15 cellular contexts compared by ENCODE assay signal in the genomic region with DNA sequence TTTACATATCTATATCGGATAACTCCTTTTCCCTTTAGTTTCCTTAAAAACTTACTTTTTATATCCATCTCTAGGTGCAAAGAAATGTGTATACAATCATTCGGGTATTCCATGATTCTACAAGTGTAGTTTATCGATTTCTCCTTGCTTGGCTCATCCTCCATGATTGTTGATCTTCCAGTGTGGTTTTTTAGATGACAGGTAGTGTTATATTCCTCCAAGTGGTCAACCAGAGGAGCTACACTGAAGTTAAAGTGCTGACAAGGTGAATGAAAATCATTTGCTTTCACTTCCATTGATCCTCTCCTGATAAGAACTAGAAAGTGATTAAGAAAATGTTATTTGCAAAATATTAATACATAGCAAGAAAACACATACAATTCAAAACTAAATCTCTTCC. TPM values are rescaled to one million over a fixed set of nuclear protein-coding genes. Genes with fewer than 3 reads are reported as not detected.
DNase-seq lines count a peak whose midpoint lies in the region; ATAC-seq and TF ChIP-seq lines count a peak whose summit lies in the region.
"Had no signal": no experiment of that assay in that cellular context is flagged by ENCODE, and none has a peak within 500 bp of the region (broad histone marks: within the 10 kb centered on the region; RNA-seq: fewer than 3 reads in every experiment).

No MANE protein-coding gene starts in this region.

- TF ChIP-seq POLR2A in testis (IDR thresholded peaks at IDR 0.05) = no peak

- 90 to 95% methylated on average over 3 of the region's 3 CpGs for WGBS in testis, 2 donors

- no peak for ATAC-seq in mucosa of descending colon
- ATAC-seq: stimulated activated naive CD8-positive, alpha-beta T cell treated with anti-CD3 and anti-CD28 coated beads, Interleukin-15, amount 100 ng/mL, for 72 hours had no signal

- H3K4me3 ChIP-seq in BE2C (ENCODE audit: low read depth, low read length) (no peak overlapping the region), mucosa of descending colon (no peak overlapping the region), testis (no peak overlapping the region), brain microvascular endothelial cell (ENCODE audit: low read depth, low read length) (no peak overlapping the region)
- H3K4me3 ChIP-seq: breast epithelium had no signal

- no peaks in the 10 kb centered on the region for H3K9me3 ChIP-seq in BE2C
- H3K9me3 ChIP-seq in mucosa of descending colon = no peaks in the 10 kb centered on the region
- no peaks in the 10 kb centered on the region for H3K9me3 ChIP-seq in testis
- H3K9me3 ChIP-seq: breast epithelium had no signal

- H3K27ac ChIP-seq in VCaP = peak overlapping the region; percentile 73; the same call in 1 of the 2 replicates
- no peak overlapping the region for H3K27ac ChIP-seq in testis
- no peak overlapping the region for H3K27ac ChIP-seq in brain microvascular endothelial cell
- H3K27ac ChIP-seq: breast epithelium had no signal

- H3K27me3 ChIP-seq in BE2C (no peaks in the 10 kb centered on the region), testis (no peaks in the 10 kb centered on the region), brain microvascular endothelial cell (replicated peaks) (no peaks in the 10 kb centered on the region)
- H3K27me3 ChIP-seq: breast epithelium had no signal

- intact Hi-C loops in mucosa of descending colon (cut with DNase I, micrococcal nuclease) = no loop called here
- intact Hi-C loops in testis (cut with DNase I; ENCODE audit: low total_unique reads) = no loop called here

- H3K36me3 ChIP-seq in BE2C (no peaks in the 10 kb centered on the region), mucosa of descending colon (ENCODE audit: low read depth) (no peaks in the 10 kb centered on the region), testis (ENCODE audit: low read depth, missing control alignments) (no peaks in the 10 kb centered on the region), brain microvascular endothelial cell (replicated peaks) (peaks cover 16% of the 10 kb centered on the region)
- H3K36me3 ChIP-seq: breast epithelium had no signal

- H3K4me1 ChIP-seq in BE2C (no peaks in the 10 kb centered on the region), mucosa of descending colon (ENCODE audit: low read depth) (no peaks in the 10 kb centered on the region), testis (no peaks in the 10 kb centered on the region)
- H3K4me1 ChIP-seq: breast epithelium had no signal

- in situ Hi-C loops in brain microvascular endothelial cell (cut with HindIII; ENCODE audit: low pct_ligation_motif_present, low sequenced_read_pairs) = no loop called here

- DNase-seq in BE2C (no peak), HuH-7.5 (ENCODE audit: low spot score) (peak; percentile 11), iPS-NIHi7 (ENCODE audit: extremely low spot score) (peak; percentile 30), mucosa of descending colon (no peak), testis (no peak), brain microvascular endothelial cell (no peak), HT-29 (ENCODE audit: low spot score) (no peak)
- DNase-seq: activated naive CD4-positive, alpha-beta T cell treated with anti-CD3 and anti-CD28 coated beads, Interleukin-2, amount 10 ng/mL, durations not matched to agents 7 days and 5 days; NCI-H1105; NCI-H446; stimulated activated naive CD8-positive, alpha-beta T cell treated with anti-CD3 and anti-CD28 coated beads, Interleukin-15, amount 100 ng/mL, for 72 hours; T-helper 9 cell had no signal

- TF ChIP-seq CTCF in BE2C (IDR thresholded peaks at IDR 0.05; ENCODE audit: low read depth, low read length) = peak; percentile 28
- TF ChIP-seq CTCF in VCaP (conservative IDR thresholded peaks at IDR 0.05) = peak; percentile 73
- no peak for TF ChIP-seq CTCF in mucosa of descending colon (IDR thresholded peaks at IDR 0.05)
- no peak for TF ChIP-seq CTCF in testis (IDR thresholded peaks at IDR 0.05)
- TF ChIP-seq CTCF in brain microvascular endothelial cell (IDR thresholded peaks at IDR 0.05; ENCODE audit: low read depth, low read length, missing control alignments) = no peak

RNA-seq across cellular contexts. Expression of gene TMEM156, which starts 38.5 kb away (rescaled TPM):
- polyA plus RNA-seq in BE2C (2012; ENCODE audit: insufficient read depth, insufficient read length, low read depth) = 0.29 TPM
- total RNA-seq in mucosa of descending colon = 1 to 10 TPM in 1 of 3 donors, under 1 TPM in 2; 0.44 to 1.3 (median 0.94) TPM
- total RNA-seq in testis = not detected
- 0.86 TPM for polyA plus RNA-seq in testis (ENCODE audit: insufficient read depth, low read depth, low replicate concordance)
- not detected in 2 replicates for total RNA-seq in HT-29 (2014; rRNA removed; shearing (Covaris generic))
- polyA plus RNA-seq: neural cell had no signal

Comparison
In these comparisons a context has a peak if more than half of its experiments do, and no peak if none do; other contexts are left out.
1. DNase-seq: peak in HuH-7.5 (single experiment) and iPS-NIHi7 (single experiment); none in BE2C (single experiment), mucosa of descending colon (0 of 3), testis (single experiment), brain microvascular endothelial cell (single experiment) and HT-29 (single experiment).
2. CTCF ChIP-seq: peak in BE2C (single experiment) and VCaP (single experiment); none in mucosa of descending colon (single experiment), testis (0 of 3) and brain microvascular endothelial cell (single experiment).